In genomic region chr14:61065671-61066070, GRCh38 we compare ENCODE assay signal across 22 cellular contexts.
DNase-seq lines count a peak whose midpoint lies in the region; TF ChIP-seq lines count a peak whose summit lies in the region.
"Had no signal": no experiment of that assay in that cellular context is flagged by ENCODE, and none has a peak within 500 bp of the region (broad histone marks: within the 10 kb centered on the region; RNA-seq: fewer than 3 reads in every experiment).

No MANE protein-coding gene starts in this region.

- H3K9me3 ChIP-seq in colonic mucosa = no peaks in the 10 kb centered on the region
- H3K9me3 ChIP-seq: Caco-2, gastroesophageal sphincter, stomach had no signal

- H3K27ac ChIP-seq in colonic mucosa = no peak overlapping the region
- H3K27ac ChIP-seq: cardiac muscle cell, gastroesophageal sphincter, GM23248, KMS-11, stomach had no signal

- no peaks in the 10 kb centered on the region for H3K36me3 ChIP-seq in colonic mucosa
- H3K36me3 ChIP-seq: cardiac muscle cell, gastroesophageal sphincter, stomach had no signal

- intact Hi-C loops in colonic mucosa (cut with DNase I) = no loop called here

- no peak for TF ChIP-seq CTCF in colonic mucosa (IDR thresholded peaks at IDR 0.05)

- H3K27me3 ChIP-seq in colonic mucosa = no peaks in the 10 kb centered on the region
- H3K27me3 ChIP-seq: cardiac muscle cell, gastroesophageal sphincter, stomach had no signal

- no peak overlapping the region for H3K9ac ChIP-seq in colonic mucosa (ENCODE audit: low read depth in 2 of 2, low read length in 2 of 2)
- H3K9ac ChIP-seq: GM23248, KMS-11 had no signal

- H3K4me3 ChIP-seq in colonic mucosa = no peak overlapping the region
- H3K4me3 ChIP-seq: cardiac muscle cell, gastroesophageal sphincter, GM23248, stomach had no signal

- DNase-seq in NCI-H2081 (lab: John Stamatoyannopoulos, UW) = peak; percentile 5 to 66
- no peak for DNase-seq in NCI-H2081 treated with DMSO at 0.1 percent for 48 hours (lab: John Stamatoyannopoulos, UW)
- peak; percentile 9 for DNase-seq in NCI-H1417 treated with DMSO at 0.1 percent for 48 hours (lab: John Stamatoyannopoulos, UW)
- peak; percentile 33 to 66 for DNase-seq in NCI-H526 (lab: John Stamatoyannopoulos, UW)
- peak; percentile 69 for DNase-seq in left kidney (ENCODE audit: low read depth, low spot score)
- no peak for DNase-seq in SKM-1 treated with dmso at 0.1 percent for 144 hours (lab: John Stamatoyannopoulos, UW; ENCODE audit: unreplicated experiment)
- no peak for DNase-seq in colonic mucosa
- DNase-seq in NCI-H2227 (lab: John Stamatoyannopoulos, UW; ENCODE audit: unreplicated experiment) = no peak
- DNase-seq: 8988T; activated CD4-positive, alpha-beta T cell treated with anti-CD3 and anti-CD28 coated beads, Interleukin-2, amount 10 ng/mL, durations not matched to agents 7 days and 5 days; activated CD8-positive, alpha-beta memory T cell treated with anti-CD3 and anti-CD28 coated beads, Interleukin-2, amount 50 U/mL, for 4 hours; amniotic stem cell; Caco-2; GDM1; GM23248; NCI-H1048; small intestine; stimulated activated CD4-positive, alpha-beta T cell treated with anti-CD3 and anti-CD28 coated beads, Interleukin-2, amount 100 ng/mL, for 48 hours; stomach had no signal

- no peaks in the 10 kb centered on the region for H3K4me1 ChIP-seq in colonic mucosa
- H3K4me1 ChIP-seq: Caco-2, gastroesophageal sphincter, stomach had no signal

Comparison
In these comparisons a context has a peak if more than half of its experiments do, and no peak if none do; other contexts are left out.
1. DNase-seq: peak in NCI-H2081 (2 of 2), NCI-H1417 treated with DMSO at 0.1 percent for 48 hours (single experiment), NCI-H526 (2 of 2) and left kidney (single experiment); none in NCI-H2081 treated with DMSO at 0.1 percent for 48 hours (single experiment), SKM-1 treated with dmso at 0.1 percent for 144 hours (single experiment), colonic mucosa (single experiment) and NCI-H2227 (single experiment).